19 cellular contexts compared by ENCODE assay signal in the genomic region with DNA sequence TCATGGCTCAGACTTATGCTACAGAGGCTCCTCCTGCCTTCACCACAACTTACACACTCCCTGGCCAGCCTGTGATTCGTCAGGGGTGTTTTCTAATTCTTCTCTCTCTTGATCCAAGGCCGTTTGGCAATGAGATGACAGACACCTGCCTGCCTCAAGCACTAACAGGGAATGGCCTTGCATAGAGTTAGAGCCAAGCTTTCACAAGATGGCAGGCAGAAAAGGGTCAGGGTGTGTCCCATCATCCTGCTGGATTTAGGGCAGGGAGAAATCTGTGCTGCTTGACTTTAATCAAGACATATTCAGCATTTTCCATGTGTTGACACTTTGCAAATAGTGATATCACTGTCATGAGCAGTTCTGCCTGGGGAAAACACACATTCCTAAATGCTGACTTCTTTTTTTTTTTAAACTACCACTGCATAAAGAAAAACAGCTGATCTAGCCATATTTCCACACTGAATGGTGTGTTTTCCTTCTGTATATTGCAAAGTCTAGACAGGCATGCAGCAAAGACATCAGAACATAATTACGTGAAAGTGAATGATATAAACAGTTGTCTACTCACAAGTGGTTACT.
DNase-seq lines count a peak whose midpoint lies in the region; TF ChIP-seq lines count a peak whose summit lies in the region.
"Had no signal": no experiment of that assay in that cellular context is flagged by ENCODE, and none has a peak within 500 bp of the region (broad histone marks: within the 10 kb centered on the region; RNA-seq: fewer than 3 reads in every experiment).

No MANE protein-coding gene starts in this region.

- H3K27ac ChIP-seq in KMS-11 (peak overlapping the region; percentile 86), epithelial cell of prostate (peak overlapping the region; percentile 5), mesenchymal stem cell (ENCODE audit: low read length, poor library complexity, severe bottlenecking) (no peak overlapping the region)
- H3K27ac ChIP-seq: heart right ventricle, neural progenitor cell had no signal

- peak overlapping the region in 1 of 2 experiments; percentile 41 for H3K14ac ChIP-seq in mesenchymal stem cell (ENCODE audit: low read length in 2 of 2)

- H3K4me3 ChIP-seq in AG10803 (ENCODE audit: low read length) (no peak overlapping the region), KMS-11 (IDR thresholded peaks at IDR 0.05; ENCODE audit: insufficient read depth, low read depth, low read length) (no peak overlapping the region), mesenchymal stem cell (ENCODE audit: insufficient read depth in 1 of 2, low read depth in 1 of 2, low read length in 2 of 2) (no peak overlapping the region)
- H3K4me3 ChIP-seq: heart right ventricle, neural progenitor cell had no signal

- H3K9ac ChIP-seq in KMS-11 (peak overlapping the region; percentile 43; the same call in 1 of the 2 replicates), mesenchymal stem cell (ENCODE audit: low read length) (no peak overlapping the region)
- H3K9ac ChIP-seq: neural progenitor cell had no signal

- H3K4ac ChIP-seq in mesenchymal stem cell (ENCODE audit: low read depth in 1 of 2, low read length in 2 of 2), result no peak overlapping the region

- peak overlapping the region; percentile 59 for H3K4me2 ChIP-seq in KMS-11
- no peak overlapping the region for H3K4me2 ChIP-seq in mesenchymal stem cell (ENCODE audit: low read length, poor library complexity, severe bottlenecking)
- H3K4me2 ChIP-seq: neural progenitor cell had no signal

- TF ChIP-seq CTCF in AG10803 (conservative IDR thresholded peaks at IDR 0.05; ENCODE audit: low read length) (no peak), KMS-11 (conservative IDR thresholded peaks at IDR 0.05; ENCODE audit: low read depth, low read length) (no peak)

- no peak overlapping the region for H2BK5ac ChIP-seq in mesenchymal stem cell (ENCODE audit: low read depth, low read length, poor library complexity, severe bottlenecking)

- no peak overlapping the region for H2BK12ac ChIP-seq in mesenchymal stem cell (ENCODE audit: low read length in 2 of 2)

- peak overlapping the region in 1 of 2 experiments; percentile 2 for H3K18ac ChIP-seq in mesenchymal stem cell (ENCODE audit: low read depth in 1 of 2, low read length in 2 of 2)

- H2BK120ac ChIP-seq in mesenchymal stem cell (ENCODE audit: low read depth, low read length), result no peak overlapping the region

- H3K36me3 ChIP-seq in KMS-11 (ENCODE audit: insufficient read depth) (no peaks in the 10 kb centered on the region), mesenchymal stem cell (ENCODE audit: control insufficient read depth in 1 of 2, insufficient read depth in 2 of 2, low read depth in 1 of 2, low read length in 2 of 2) (no peaks in the 10 kb centered on the region)
- H3K36me3 ChIP-seq: heart right ventricle, neural progenitor cell had no signal

- DNase-seq in AG10803 (ENCODE audit: low read depth), result peak; percentile 20
- no peak for DNase-seq in epithelial cell of prostate (ENCODE audit: low read depth, low spot score)
- peak; percentile 89 for DNase-seq in mesenchymal stem cell
- no peak for DNase-seq in activated naive CD4-positive, alpha-beta T cell (lab: John Stamatoyannopoulos, UW)
- no peak for DNase-seq in NCI-H774 (lab: John Stamatoyannopoulos, UW)
- no peak for DNase-seq in GF-D8 (lab: John Stamatoyannopoulos, UW)
- no peak for DNase-seq in inferior parietal cortex (ENCODE audit: extremely low spot score)
- DNase-seq: activated CD4-positive, alpha-beta T cell treated with anti-CD3 and anti-CD28 coated beads for 4 hours; activated naive CD4-positive, alpha-beta T cell treated with Interleukin-2 at 50 U/mL for 16 hours; CD4-positive, alpha-beta T cell; DND-41; heart right ventricle; midbrain; NCI-H1436; NK-92 treated with Interleukin-12 subunit alpha and Interleukin-12 subunit beta, amount 100 ng/mL, for 24 hours; stimulated activated naive CD4-positive, alpha-beta T cell treated with Interleukin-2 at 50 U/mL for 16 hours; SW 1271 had no signal

- peaks cover 64% of the 10 kb centered on the region for H3K4me1 ChIP-seq in KMS-11 (ENCODE audit: low read depth, poor library complexity, severe bottlenecking)
- no peaks in the 10 kb centered on the region for H3K4me1 ChIP-seq in mesenchymal stem cell (ENCODE audit: control insufficient read depth, insufficient read depth, low read depth, low read length)
- H3K4me1 ChIP-seq: neural progenitor cell had no signal

- no peaks in the 10 kb centered on the region for H3K9me3 ChIP-seq in mesenchymal stem cell (ENCODE audit: control insufficient read depth, low read length)
- H3K9me3 ChIP-seq: heart right ventricle had no signal

- H3K27me3 ChIP-seq in KMS-11 (ENCODE audit: insufficient read depth, low read depth), result no peaks in the 10 kb centered on the region
- H3K27me3 ChIP-seq in mesenchymal stem cell (ENCODE audit: control insufficient read depth in 1 of 2, insufficient read depth in 1 of 2, low read length in 2 of 2), result peaks cover 4 to 30% of the 10 kb centered on the region in 2 experiments
- H3K27me3 ChIP-seq: heart right ventricle, neural progenitor cell had no signal

- no peak overlapping the region for H2AK5ac ChIP-seq in mesenchymal stem cell (ENCODE audit: low read length, severe bottlenecking)

- no peaks in the 10 kb centered on the region for H4K20me1 ChIP-seq in KMS-11 (ENCODE audit: insufficient read depth)

- H2BK15ac ChIP-seq in mesenchymal stem cell (ENCODE audit: low read depth, poor library complexity, severe bottlenecking), result no peak overlapping the region

- 27% methylated on average over 2 of the region's 3 CpGs for WGBS in mesenchymal stem cell

- no peaks in the 10 kb centered on the region for H3K79me1 ChIP-seq in mesenchymal stem cell (replicated peaks; ENCODE audit: low read length, poor library complexity, severe bottlenecking)

- H2AFZ ChIP-seq in KMS-11 (ENCODE audit: low read depth) (peak overlapping the region; percentile 55), mesenchymal stem cell (ENCODE audit: low read depth, low read length) (no peak overlapping the region)
- H2AFZ ChIP-seq: neural progenitor cell had no signal

- H3K79me2 ChIP-seq in KMS-11 (ENCODE audit: insufficient read depth, low read depth), result no peaks in the 10 kb centered on the region

- no peak overlapping the region for H3K23ac ChIP-seq in mesenchymal stem cell (ENCODE audit: low read length in 2 of 2)

- H4K8ac ChIP-seq in mesenchymal stem cell (ENCODE audit: low read length), result no peak overlapping the region

- no peak overlapping the region for H4K91ac ChIP-seq in mesenchymal stem cell (ENCODE audit: low read length)

Comparison
In these comparisons a context has a peak if more than half of its experiments do, and no peak if none do; other contexts are left out.
1. DNase-seq: peak in AG10803 (single experiment) and mesenchymal stem cell (single experiment); none in epithelial cell of prostate (single experiment), activated naive CD4-positive, alpha-beta T cell (0 of 4), NCI-H774 (single experiment), GF-D8 (single experiment) and inferior parietal cortex (single experiment).